8 cellular contexts compared by ENCODE assay signal in genomic region chr4:88591787-88592599, GRCh38. TPM values are rescaled to one million over a fixed set of nuclear protein-coding genes. Genes with fewer than 3 reads are reported as not detected.
A peak's percentile ranks its signal among the peaks of the same experiment; 100 is the strongest.
DNase-seq lines count a peak whose midpoint lies in the region; ATAC-seq and TF ChIP-seq lines count a peak whose summit lies in the region.

HERC3 (plus strand) TSS chr4:88592480; CDS start chr4:88605824, 13,344 bp downstream.

- H3K4me3 ChIP-seq in H7 (ENCODE audit: insufficient read depth, low read depth, low read length) = peak within 1 kb of the TSS; percentile 79
- H3K4me3 ChIP-seq in Loucy (ENCODE audit: low read length, poor library complexity, severe bottlenecking) = peak within 1 kb of the TSS; percentile 84
- peak within 1 kb of the TSS; percentile 84 for H3K4me3 ChIP-seq in SJCRH30
- H3K4me3 ChIP-seq in neural cell (ENCODE audit: low read length) = peak within 1 kb of the TSS; percentile 79

- no peaks in the 10 kb centered on the region for H3F3A ChIP-seq in Loucy (ENCODE audit: low read depth)
- no peaks in the 10 kb centered on the region for H3F3A ChIP-seq in neural cell (ENCODE audit: insufficient read depth, low read length, poor library complexity, severe bottlenecking)

- TF ChIP-seq CTCF in Loucy (conservative IDR thresholded peaks at IDR 0.05; ENCODE audit: low read length) (no peak), neural cell (IDR thresholded peaks at IDR 0.05; ENCODE audit: poor library complexity, severe bottlenecking) (peak; percentile 55)

- H3K27me3 ChIP-seq in H7 (ENCODE audit: control insufficient read depth, insufficient read depth, low read length) (peaks cover 28% of the 10 kb centered on the region), Loucy (ENCODE audit: insufficient read depth, low read length, poor library complexity, severe bottlenecking) (peaks cover 6% of the 10 kb centered on the region), SJCRH30 (no peaks in the 10 kb centered on the region), neural cell (ENCODE audit: insufficient read depth, low read depth, low read length) (no peaks in the 10 kb centered on the region)

- no peaks in the 10 kb centered on the region for H3K27me3 Mint-ChIP-seq in stimulated activated naive CD8-positive, alpha-beta T cell treated with anti-CD3 and anti-CD28 coated beads, Interleukin-15, amount 100 ng/mL, for 72 hours

- H3K4me2 ChIP-seq in Loucy (ENCODE audit: low read depth, low read length, poor library complexity, severe bottlenecking) = peak within 1 kb of the TSS; percentile 93
- H3K4me2 ChIP-seq in neural cell (ENCODE audit: low read length) = peak within 1 kb of the TSS; percentile 99

- no peak for TF ChIP-seq EP300 in neural cell (conservative IDR thresholded peaks at IDR 0.05; ENCODE audit: poor library complexity, severe bottlenecking)

- 0 out of 2 replicates have a peak, but pooled peaks cover 11% of the 10 kb centered on the region for H3K79me2 ChIP-seq in Loucy (ENCODE audit: insufficient read depth, low read length)
- H3K79me2 ChIP-seq in neural cell (replicated peaks; ENCODE audit: insufficient read depth, low read length) = peaks cover 36% of the 10 kb centered on the region

- TF ChIP-seq RAD21 in neural cell (conservative IDR thresholded peaks at IDR 0.05) = peak; percentile 17

- H2AFZ ChIP-seq in Loucy (ENCODE audit: low read length) = peak within 1 kb of the TSS; percentile 98
- H2AFZ ChIP-seq in neural cell (ENCODE audit: low read depth, low read length) = peak within 1 kb of the TSS; percentile 42

- peak; percentile 94 for ATAC-seq in stimulated activated naive CD8-positive, alpha-beta T cell treated with anti-CD3 and anti-CD28 coated beads, Interleukin-15, amount 100 ng/mL, for 72 hours

- H3K9ac ChIP-seq in Loucy (ENCODE audit: low read depth, low read length, poor library complexity, severe bottlenecking) = peak within 1 kb of the TSS; percentile 81
- peak within 1 kb of the TSS; percentile 91 for H3K9ac ChIP-seq in neural cell (ENCODE audit: low read length)

- H3K9me3 ChIP-seq in Loucy (ENCODE audit: insufficient read depth, low read depth, low read length) (no peaks in the 10 kb centered on the region), SJCRH30 (replicated peaks) (no peaks in the 10 kb centered on the region), neural cell (ENCODE audit: low read length) (no peaks in the 10 kb centered on the region)

- peak within 1 kb of the TSS; percentile 95 to 98 for H3K27ac Mint-ChIP-seq in stimulated activated naive CD8-positive, alpha-beta T cell treated with anti-CD3 and anti-CD28 coated beads, Interleukin-15, amount 100 ng/mL, for 72 hours

- no peaks in the 10 kb centered on the region for H4K20me1 ChIP-seq in Loucy (ENCODE audit: insufficient read depth, low read length, poor library complexity, severe bottlenecking)
- H4K20me1 ChIP-seq in neural cell (ENCODE audit: insufficient read depth) = no peaks in the 10 kb centered on the region

- H3K36me3 ChIP-seq in H7 (replicated peaks; ENCODE audit: control insufficient read depth, insufficient read depth, low read length) (no peaks in the 10 kb centered on the region), Loucy (ENCODE audit: insufficient read depth, low read length) (no peaks in the 10 kb centered on the region), SJCRH30 (no peaks in the 10 kb centered on the region), neural cell (ENCODE audit: insufficient read depth, low read length) (no peaks in the 10 kb centered on the region)

- H3K9me2 ChIP-seq in Loucy (replicated peaks; ENCODE audit: low read depth, low read length) = no peaks in the 10 kb centered on the region
- H3K9me2 ChIP-seq in neural cell (ENCODE audit: insufficient read depth, low read length) = no peaks in the 10 kb centered on the region

- H3K4me3 Mint-ChIP-seq in stimulated activated naive CD8-positive, alpha-beta T cell treated with anti-CD3 and anti-CD28 coated beads, Interleukin-15, amount 100 ng/mL, for 72 hours = peak within 1 kb of the TSS; percentile 93 to 98

- H3K27ac ChIP-seq in SJCRH30 (peak within 1 kb of the TSS; percentile 55), neural cell (ENCODE audit: low read length) (peak within 1 kb of the TSS; percentile 88)

- DNase-seq in ELR (ENCODE audit: low read depth) (peak; percentile 85), H7 (peak; percentile 98), SJCRH30 (peak; percentile 92 to 95), activated gamma-delta T cell treated with Interleukin-2 at 50 U/mL for 16 hours (peak; percentile 86), fibroblast of the conjunctiva (ENCODE audit: low read depth) (peak; percentile 51)
- peak; percentile 88 to 89 for DNase-seq in stimulated activated naive CD8-positive, alpha-beta T cell treated with anti-CD3 and anti-CD28 coated beads, Interleukin-15, amount 100 ng/mL, for 72 hours

- H3K4me1 ChIP-seq in Loucy (ENCODE audit: insufficient read depth, low read length, poor library complexity, severe bottlenecking) (peaks cover 25% of the 10 kb centered on the region), SJCRH30 (peaks cover 5% of the 10 kb centered on the region)

- no peaks in the 10 kb centered on the region for H3K9me3 Mint-ChIP-seq in stimulated activated naive CD8-positive, alpha-beta T cell treated with anti-CD3 and anti-CD28 coated beads, Interleukin-15, amount 100 ng/mL, for 72 hours

- peaks cover 55% of the 10 kb centered on the region for H3K4me1 Mint-ChIP-seq in stimulated activated naive CD8-positive, alpha-beta T cell treated with anti-CD3 and anti-CD28 coated beads, Interleukin-15, amount 100 ng/mL, for 72 hours

TF ChIP-seq in neural cell, 6 proteins besides CTCF, POLR2A, EP300 and RAD21:
- TF ChIP-seq REST (IDR thresholded peaks at IDR 0.05; ENCODE audit: borderline replicate concordance) (peak; percentile 64), SMC3 (conservative IDR thresholded peaks at IDR 0.05; ENCODE audit: poor library complexity) (peak; percentile 24), EZH2 (IDR thresholded peaks at IDR 0.05; ENCODE audit: borderline replicate concordance, insufficient read depth, low read length, poor library complexity, severe bottlenecking) (no peak), POLR2AphosphoS5 (IDR thresholded peaks at IDR 0.05) (peak; percentile 86), TAF1 (IDR thresholded peaks at IDR 0.05; ENCODE audit: low read depth) (peak; percentile 90), MXI1 (conservative IDR thresholded peaks at IDR 0.05; ENCODE audit: poor library complexity, severe bottlenecking) (no peak)

RNA-seq across cellular contexts. Expression of gene HERC3, which starts in this region (rescaled TPM):
- total RNA-seq in H7 (2014; rRNA removed; shearing (Covaris generic)) = 2.0 and 3.0 TPM in 2 replicates
- total RNA-seq in SJCRH30 (2014; rRNA removed; shearing (Covaris generic)) = 29.7 and 31.8 TPM in 2 replicates
- 49.2 and 50.9 TPM in 2 replicates for polyA plus RNA-seq in neural cell
- polyA minus RNA-seq in neural cell = 203 and 216 TPM in 2 replicates

Comparison
In these comparisons a context has a peak if more than half of its experiments do, and no peak if none do; other contexts are left out.
1. Peak in every context shown above with its lines: DNase-seq, ATAC-seq, H3K4me3 ChIP-seq and H3K27ac ChIP-seq.